Comparison of ENCODE assay signal across 8 cellular contexts in genomic region chr1:156920233-156921052, GRCh38. TPM values are rescaled to one million over a fixed set of nuclear protein-coding genes. Genes with fewer than 3 reads are reported as not detected.
DNase-seq lines count a peak whose midpoint lies in the region; ATAC-seq and TF ChIP-seq lines count a peak whose summit lies in the region.

TSS of gene LRRC71 (plus strand) at chr1:156920632. CDS start at chr1:156920804, 172 bp downstream.

- DNase-seq in BE2C (peak; percentile 94), HFFc6 (peak; percentile 50), SK-N-DZ (ENCODE audit: low spot score) (peak; percentile 82), heart right ventricle (peak; percentile 82 to 90), posterior vena cava (ENCODE audit: low spot score) (peak; percentile 93), aorta (peak; percentile 83 to 92)
- peak; percentile 30 for DNase-seq in activated naive CD8-positive, alpha-beta T cell treated with anti-CD3 and anti-CD28 coated beads, Interleukin-2, amount 50 U/mL, for 16 hours (ENCODE audit: low read depth, low spot score)

- no peak within 1 kb of the TSS for H3K27ac Mint-ChIP-seq in HFFc6

- no peaks in the 10 kb centered on the region for H3K27me3 ChIP-seq in BE2C
- peaks cover 27 to 67% (median 51%) of the 10 kb centered on the region in 7 donors for H3K27me3 ChIP-seq in heart right ventricle
- peaks cover 0 to 3% of the 10 kb centered on the region in 2 donors for H3K27me3 ChIP-seq in aorta (ENCODE audit: control insufficient read depth in 1 of 2, insufficient read depth in 2 of 2, low read length in 1 of 2)

- no peaks in the 10 kb centered on the region for H3K9me3 ChIP-seq in BE2C
- peaks cover 0 to 18% (median 0%) of the 10 kb centered on the region in 11 donors for H3K9me3 ChIP-seq in heart right ventricle
- H3K9me3 ChIP-seq in aorta (ENCODE audit: control insufficient read depth, low read length): no peaks in the 10 kb centered on the region

- H3K9me3 Mint-ChIP-seq in HFFc6: no peaks in the 10 kb centered on the region

- peaks cover 33% of the 10 kb centered on the region for H3K27me3 Mint-ChIP-seq in HFFc6 (ENCODE audit: insufficient read depth)

- WGBS in heart right ventricle, 2 donors: 6 to 7% methylated on average over 71 of the region's 71 CpGs
- WGBS in aorta, 2 donors: 6 to 7% methylated on average over 62 to 71 of the region's 71 CpGs

- peak within 1 kb of the TSS; percentile 17 for H3K4me3 ChIP-seq in BE2C (ENCODE audit: low read depth, low read length)
- peak within 1 kb of the TSS in 6 of 10 donors; percentile 23 to 35 (median 26) for H3K4me3 ChIP-seq in heart right ventricle
- no peak within 1 kb of the TSS for H3K4me3 ChIP-seq in aorta (ENCODE audit: low read length in 2 of 2)

- intact Hi-C loops in heart right ventricle (cut with DNase I) (loop anchor here in 5 of 10 donors (1.0 to 10.0 kb wide), 8 partner anchors 28 to 236 kb away; partner anchors contain the start of genes ISG20L2 (in 1 of the 5), METTL25B (in 1 of the 5) and PEAR1 (in 1 of the 5)), posterior vena cava (cut with DNase I) (no loop called here), aorta (cut with DNase I) (no loop called here)

- TF ChIP-seq CTCF in BE2C (IDR thresholded peaks at IDR 0.05; ENCODE audit: low read depth, low read length) (peak; percentile 92), HFFc6 (IDR thresholded peaks at IDR 0.05) (peak; percentile 96), heart right ventricle (IDR thresholded peaks at IDR 0.05) (peak; percentile 72 to 96 (median 93))

- H3K4me3 Mint-ChIP-seq in HFFc6: peak within 1 kb of the TSS; percentile 60; the same call in 1 of the 2 replicates

- no peaks in the 10 kb centered on the region for H3K36me3 ChIP-seq in BE2C
- peaks cover 0 to 29% (median 4%) of the 10 kb centered on the region in 9 donors for H3K36me3 ChIP-seq in heart right ventricle
- H3K36me3 ChIP-seq in aorta (ENCODE audit: control insufficient read depth in 1 of 2, insufficient read depth in 2 of 2, low read length in 1 of 2): no peaks in the 10 kb centered on the region

- ATAC-seq in heart right ventricle (peak; percentile 93 to 97 (median 95)), aorta (ENCODE audit: low FRiP score) (peak; percentile 94), HG03039 (IDR thresholded peaks at IDR 0.05; ENCODE audit: unreplicated experiment) (no peak)

- peaks cover 33% of the 10 kb centered on the region for H3K4me1 Mint-ChIP-seq in HFFc6 (ENCODE audit: low read depth)

- H3K36me3 Mint-ChIP-seq in HFFc6 (ENCODE audit: low read depth): peaks cover 12% of the 10 kb centered on the region

- H3K27ac ChIP-seq in heart right ventricle (no peak within 1 kb of the TSS), aorta (ENCODE audit: low read depth in 1 of 2, low read length in 2 of 2) (no peak within 1 kb of the TSS)

- H3K4me1 ChIP-seq in BE2C: peaks cover 6% of the 10 kb centered on the region
- peaks cover 8 to 30% (median 22%) of the 10 kb centered on the region in 9 donors for H3K4me1 ChIP-seq in heart right ventricle
- H3K4me1 ChIP-seq in aorta (ENCODE audit: control insufficient read depth in 1 of 2, insufficient read depth in 2 of 2, low read length in 2 of 2): no peaks in the 10 kb centered on the region

RNA-seq across cellular contexts. Expression of gene LRRC71, which starts in this region (rescaled TPM):
- 1.3 TPM for polyA plus RNA-seq in BE2C (2012; ENCODE audit: insufficient read depth, insufficient read length, low read depth)
- under 1 TPM in 4 of 6 experiments, not detected in 2; 0.13 to 0.46 (median 0.41) TPM for total RNA-seq in HFFc6 (2021; fragmentation: NEBNext Ultra II Directional; extraction: Animal tissue kit (Norgen Biotek cat#: 25700))
- not detected in 2 replicates for polyA plus RNA-seq in SK-N-DZ (2014; cell fraction: cytosol; rRNA removed)
- not detected in 2 replicates for polyA plus RNA-seq in SK-N-DZ (2014; cell fraction: nucleus; rRNA removed)
- under 1 TPM in 3 of 10 donors, not detected in 7; 0.15 to 0.38 (median 0.35) TPM for total RNA-seq in heart right ventricle
- under 1 TPM; 0.06 to 0.51 TPM for polyA plus RNA-seq in heart right ventricle
- not detected for total RNA-seq in posterior vena cava
- 1 to 10 TPM in 1 of 2 donors, under 1 TPM in 1; 0.42 to 1.3 TPM for total RNA-seq in aorta
- 1 to 10 TPM in 1 of 2 donors, not detected in 1; 2.4 TPM for polyA plus RNA-seq in aorta

Comparison
In these comparisons a context has a peak if more than half of its experiments do, and no peak if none do; other contexts are left out.
1. Peak in DNase-seq in HFFc6; RNA of the gene not detected or under 1 TPM.
2. Peak in DNase-seq, ATAC-seq and H3K4me3 ChIP-seq in heart right ventricle; RNA of the gene not detected or under 1 TPM.
3. Peak in DNase-seq in posterior vena cava; RNA of the gene not detected or under 1 TPM.
4. DNase-seq: peak in every context shown above with its lines; median percentile 94 in BE2C; 93 in posterior vena cava; 88 in aorta; 86 in heart right ventricle; 82 in SK-N-DZ; 50 in HFFc6; 30 in activated naive CD8-positive, alpha-beta T cell treated with anti-CD3 and anti-CD28 coated beads, Interleukin-2, amount 50 U/mL, for 16 hours.